In genomic region chr5:32156635-32157034, GRCh38 we compare ENCODE assay signal across 2 cellular contexts.
TF ChIP-seq lines count a peak whose summit lies in the region.

No MANE protein-coding gene starts in this region.

TF ChIP-seq in HEK293, 187 proteins besides CTCF, POLR2A, EP300 and RAD21:
- TF ChIP-seq ZNF670 (tag by site-specific recombination; IDR thresholded peaks at IDR 0.05; ENCODE audit: low read depth) (no peak), ZNF19 (tag by site-specific recombination; IDR thresholded peaks at IDR 0.05; ENCODE audit: low read depth) (no peak), PRDM6 (tag by site-specific recombination; IDR thresholded peaks at IDR 0.05) (peak; percentile 43; the same call in 1 of the 2 replicates), ZNF169 (tag by site-specific recombination; IDR thresholded peaks at IDR 0.05) (no peak)
TF ChIP-seq in HEK293: peak in this region for 1.

TF ChIP-seq in K562, 482 proteins besides CTCF, POLR2A, EP300 and RAD21:
- TF ChIP-seq ARHGAP35 (IDR thresholded peaks at IDR 0.05; ENCODE audit: partially characterized antibody), result no peak
- no peak for TF ChIP-seq UBTF (IDR thresholded peaks at IDR 0.05; ENCODE audit: borderline replicate concordance in 1 of 2, low read depth in 2 of 2, low read length in 2 of 2)
- TF ChIP-seq SETDB1 (IDR thresholded peaks at IDR 0.05; ENCODE audit: low read length), result no peak
- no peak for TF ChIP-seq TEAD2 (tag; IDR thresholded peaks at IDR 0.05)
- TF ChIP-seq KAT8 (IDR thresholded peaks at IDR 0.05; ENCODE audit: low read depth), result no peak
- no peak for TF ChIP-seq TFAP4 (CRISPR knock-in tag; IDR thresholded peaks at IDR 0.05; ENCODE audit: borderline replicate concordance)
- no peak for TF ChIP-seq THRB (CRISPR knock-in tag; conservative IDR thresholded peaks at IDR 0.05)
- no peak for TF ChIP-seq GTF2F1 (IDR thresholded peaks at IDR 0.05; ENCODE audit: low read depth, low read length)
- TF ChIP-seq AFF4 (CRISPR knock-in tag; IDR thresholded peaks at IDR 0.05), result no peak
- TF ChIP-seq MIER1 (IDR thresholded peaks at IDR 0.05; ENCODE audit: low read depth), result no peak
- no peak for TF ChIP-seq PURB (CRISPR knock-in tag; IDR thresholded peaks at IDR 0.05; ENCODE audit: low read depth)
- TF ChIP-seq IFI16 (CRISPR knock-in tag; IDR thresholded peaks at IDR 0.05), result no peak
- TF ChIP-seq ZBED1 (IDR thresholded peaks at IDR 0.05), result no peak
- TF ChIP-seq RCOR1 (IDR thresholded peaks at IDR 0.05; ENCODE audit: borderline replicate concordance in 1 of 2, low read depth in 2 of 2, low read length in 2 of 2), result no peak
- no peak for TF ChIP-seq CLOCK (CRISPR knock-in tag; IDR thresholded peaks at IDR 0.05; ENCODE audit: borderline replicate concordance)
- no peak for TF ChIP-seq TSC22D4 (tag; IDR thresholded peaks at IDR 0.05)
- TF ChIP-seq U2AF2 (optimal IDR thresholded peaks at IDR 0.05; ENCODE audit: low read depth, low read length), result no peak
- TF ChIP-seq NR4A1 (CRISPR knock-in tag; IDR thresholded peaks at IDR 0.05), result no peak
- TF ChIP-seq NR4A1 (tag; IDR thresholded peaks at IDR 0.05), result no peak
- TF ChIP-seq ELF4 (CRISPR knock-in tag; IDR thresholded peaks at IDR 0.05), result no peak
